ENCODE assay signal across 8 cellular contexts in the genomic region with DNA sequence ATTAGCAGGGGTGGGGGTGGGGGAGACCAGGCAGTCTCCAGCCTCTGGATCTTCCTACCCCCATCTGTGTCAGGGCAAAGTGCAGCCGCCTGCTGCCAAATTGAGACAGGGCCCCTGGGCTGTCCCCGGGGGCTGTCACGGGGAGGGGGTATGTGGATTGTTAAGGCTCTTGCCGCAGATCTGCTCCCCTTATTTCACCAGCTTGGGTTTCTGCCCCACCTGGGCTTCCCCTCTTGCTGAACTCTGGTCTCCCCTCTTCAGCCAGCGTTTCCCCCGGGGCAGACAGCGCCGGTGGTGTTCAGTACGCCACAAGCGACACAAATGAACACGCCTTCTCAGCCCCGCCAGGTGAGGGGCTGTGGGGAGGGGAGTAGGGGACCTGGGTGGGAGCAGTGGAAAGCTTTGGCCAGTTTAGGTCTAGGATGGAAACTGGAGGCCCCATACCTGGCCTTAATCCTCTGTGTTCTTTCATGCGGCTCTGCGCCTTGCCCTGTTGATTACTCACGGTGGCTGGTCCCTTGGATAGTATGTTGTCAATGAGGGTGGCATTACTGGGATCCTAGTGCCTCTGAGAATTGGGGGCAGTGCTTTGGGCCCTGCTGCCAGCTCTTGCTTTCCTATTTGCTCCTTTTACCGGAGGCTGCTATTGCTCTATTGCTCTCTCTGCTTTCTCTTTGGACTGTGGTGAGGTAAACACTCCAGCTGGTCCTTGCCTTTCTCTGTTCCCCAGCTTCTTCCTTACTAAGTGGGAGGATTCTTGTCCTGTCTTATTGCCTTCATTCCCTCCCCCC. TPM values are rescaled to one million over a fixed set of nuclear protein-coding genes. Genes with fewer than 3 reads are reported as not detected.
DNase-seq lines count a peak whose midpoint lies in the region; ATAC-seq, FAIRE-seq and TF ChIP-seq lines count a peak whose summit lies in the region.

No MANE protein-coding gene starts in this region.

- TF ChIP-seq POLR2A in adrenal gland (IDR thresholded peaks at IDR 0.05) (peak in 1 of 2 donors; percentile 25), transverse colon (IDR thresholded peaks at IDR 0.05) (no peak), GM18505 (IDR thresholded peaks at IDR 0.05; ENCODE audit: borderline replicate concordance, extremely low read depth, insufficient read depth, insufficient read length) (no peak)

- peak overlapping the region; percentile 68 to 95 (median 85) for H3K4me3 ChIP-seq in heart right ventricle
- H3K4me3 ChIP-seq in adrenal gland: peak overlapping the region in 3 of 4 donors; percentile 49 to 95 (median 56)
- peak overlapping the region; percentile 70 to 89 for H3K4me3 ChIP-seq in left lung
- peak overlapping the region; percentile 69 to 89 (median 74) for H3K4me3 ChIP-seq in transverse colon

- TF ChIP-seq CTCF in heart right ventricle (IDR thresholded peaks at IDR 0.05) (no peak), adrenal gland (IDR thresholded peaks at IDR 0.05) (no peak), left lung (IDR thresholded peaks at IDR 0.05) (no peak), transverse colon (IDR thresholded peaks at IDR 0.05) (no peak)

- 27 to 33% methylated on average over 16 of the region's 16 CpGs for WGBS in heart right ventricle, 2 donors
- WGBS in adrenal gland, 4 donors: 20 to 29% (median 21%) methylated on average over 4 to 16 of the region's 16 CpGs
- 26% methylated on average over 16 of the region's 16 CpGs; no CpG with 5 or more reads in 1 of the 2 donors for WGBS in transverse colon (ENCODE audit: low coverage in 1 of 2), 2 donors

- in situ Hi-C loops in transverse colon (cut with MboI; ENCODE audit: low pct_ligation_motif_present in 1 of 4, low pct_unique_long_range_greater_than_20kb in 1 of 4, low sequenced_read_pairs in 3 of 4): no loop called here

- H3K27ac ChIP-seq in heart right ventricle: peak overlapping the region; percentile 96 to 100 (median 98)
- peak overlapping the region; percentile 57 to 100 (median 96) for H3K27ac ChIP-seq in adrenal gland
- peak overlapping the region; percentile 91 to 92 for H3K27ac ChIP-seq in left lung
- H3K27ac ChIP-seq in transverse colon: peak overlapping the region; percentile 94 to 98 (median 96)

- H3K9me3 ChIP-seq in heart right ventricle (no peaks in the 10 kb centered on the region), adrenal gland (replicated peaks in 1 of 3) (no peaks in the 10 kb centered on the region), left lung (no peaks in the 10 kb centered on the region), transverse colon (no peaks in the 10 kb centered on the region)

- no peak for FAIRE-seq in urothelium cell line (lab: Jason Lieb, UNC)

- intact Hi-C loops in heart right ventricle (cut with DNase I) (loop anchor here in 5 of 10 donors (2.0 to 10.0 kb wide), 6 partner anchors 17 to 691 kb away; partner anchors contain the start of genes ABCF3 (in 1 of the 5), DVL3 (in 1 of the 5) and PSMD2 (in 1 of the 5)), Right ventricle myocardium inferior (cut with DNase I) (no loop called here), adrenal gland (cut with DNase I) (no loop called here), left lung (cut with DNase I) (no loop called here), transverse colon (cut with DNase I; ENCODE audit: low total_unique reads) (no loop called here)

- no peak for DNase-seq in heart right ventricle
- DNase-seq in Right ventricle myocardium inferior (ENCODE audit: missing footprints): no peak
- peak in 2 of 7 donors; percentile 47 to 59 for DNase-seq in adrenal gland
- no peak for DNase-seq in left lung
- no peak for DNase-seq in transverse colon
- no peak for DNase-seq in urothelium cell line (ENCODE audit: low spot score)

- ATAC-seq in heart right ventricle (no peak), Right ventricle myocardium inferior (no peak), left lung (no peak), HG03025 (IDR thresholded peaks at IDR 0.05; ENCODE audit: low FRiP score, unreplicated experiment) (no peak), GM18505 (IDR thresholded peaks at IDR 0.05; ENCODE audit: unreplicated experiment) (no peak)

- H3K27me3 ChIP-seq in heart right ventricle: no peaks in the 10 kb centered on the region
- no peaks in the 10 kb centered on the region for H3K27me3 ChIP-seq in adrenal gland
- H3K27me3 ChIP-seq in left lung: no peaks in the 10 kb centered on the region
- no peaks in the 10 kb centered on the region for H3K27me3 ChIP-seq in transverse colon

- TF ChIP-seq EP300 in transverse colon (IDR thresholded peaks at IDR 0.05; ENCODE audit: low read depth): no peak

- H3K4me1 ChIP-seq in heart right ventricle (peaks cover 26 to 62% (median 58%) of the 10 kb centered on the region in 9 donors), adrenal gland (replicated peaks in 1 of 2) (peaks cover 48 to 54% of the 10 kb centered on the region in 2 donors), left lung (peaks cover 36 to 62% of the 10 kb centered on the region in 2 donors), transverse colon (peaks cover 32 to 59% (median 49%) of the 10 kb centered on the region in 4 donors)

- H3K36me3 ChIP-seq in heart right ventricle (peaks cover 0 to 43% (median 26%) of the 10 kb centered on the region in 9 donors), adrenal gland (replicated peaks in 1 of 2) (peaks cover 0 to 34% of the 10 kb centered on the region in 2 donors), left lung (peaks cover 0 to 45% of the 10 kb centered on the region in 2 donors), transverse colon (peaks cover 0 to 13% (median 3%) of the 10 kb centered on the region in 4 donors)

RNA-seq across cellular contexts. Expression of gene EIF4G1, which starts 1.7 kb away (rescaled TPM):
- total RNA-seq in heart right ventricle (100 to 1,000 TPM; 203 to 316 (median 209) TPM), Right ventricle myocardium inferior (274 TPM), adrenal gland (100 to 1,000 TPM; 289 to 600 (median 369) TPM), left lung (100 to 1,000 TPM; 336 to 406 TPM), transverse colon (100 to 1,000 TPM; 135 to 453 (median 217) TPM)
- polyA plus RNA-seq in heart right ventricle (100 to 1,000 TPM; 142 to 277 TPM), adrenal gland (100 to 1,000 TPM; 248 to 411 (median 268) TPM)

RNA-seq across cellular contexts. Expression of gene PSMD2, which starts 17.0 kb away (rescaled TPM):
- total RNA-seq in heart right ventricle (100 to 1,000 TPM; 210 to 254 (median 231) TPM), Right ventricle myocardium inferior (228 TPM), adrenal gland (100 to 1,000 TPM; 190 to 387 (median 235) TPM), left lung (100 to 1,000 TPM; 195 to 263 TPM), transverse colon (100 to 1,000 TPM in 3 of 4 donors, 10 to 100 TPM in 1; 63.6 to 234 (median 195) TPM)
- polyA plus RNA-seq in heart right ventricle (100 to 1,000 TPM in 1 of 2 donors, 10 to 100 TPM in 1; 49.0 to 288 TPM), adrenal gland (100 to 1,000 TPM in 1 of 3 donors, 10 to 100 TPM in 2; 65.1 to 412 (median 73.8) TPM)

RNA-seq across cellular contexts. Expression of gene FAM131A, which starts 21.3 kb away (rescaled TPM):
- 10 to 100 TPM; 23.0 to 36.5 (median 26.7) TPM for total RNA-seq in heart right ventricle
- 10 to 100 TPM; 21.6 to 32.5 TPM for polyA plus RNA-seq in heart right ventricle
- 33.4 TPM for total RNA-seq in Right ventricle myocardium inferior
- 10 to 100 TPM; 16.4 to 42.4 (median 33.7) TPM for total RNA-seq in adrenal gland
- polyA plus RNA-seq in adrenal gland: 10 to 100 TPM; 13.3 to 43.0 (median 39.4) TPM
- 10 to 100 TPM; 14.7 to 19.2 TPM for total RNA-seq in left lung
- total RNA-seq in transverse colon: 10 to 100 TPM; 18.5 to 41.1 (median 28.8) TPM

RNA-seq across cellular contexts. Expression of gene ECE2, which starts 40.2 kb away (rescaled TPM):
- total RNA-seq in heart right ventricle (under 1 TPM in 2 of 10 donors, not detected in 8; 0.20 to 0.28 TPM), Right ventricle myocardium inferior (not detected), adrenal gland (1 to 10 TPM in 3 of 8 donors, under 1 TPM in 1, not detected in 4; 0.27 to 9.3 (median 5.8) TPM), left lung (not detected), transverse colon (not detected)
- polyA plus RNA-seq in heart right ventricle (not detected), adrenal gland (10 to 100 TPM in 1 of 3 donors, 1 to 10 TPM in 2; 3.0 to 15.2 (median 8.2) TPM)

RNA-seq across cellular contexts. Expression of gene CLCN2, which starts 45.3 kb away (rescaled TPM):
- total RNA-seq in heart right ventricle: 1 to 10 TPM; 1.3 to 3.0 (median 2.4) TPM
- polyA plus RNA-seq in heart right ventricle: 1 to 10 TPM; 1.6 to 8.4 TPM
- total RNA-seq in Right ventricle myocardium inferior: 2.9 TPM
- total RNA-seq in adrenal gland: 10 to 100 TPM in 5 of 8 donors, 1 to 10 TPM in 3; 7.5 to 24.4 (median 14.9) TPM
- 10 to 100 TPM; 11.4 to 27.8 (median 22.3) TPM for polyA plus RNA-seq in adrenal gland
- 1 to 10 TPM; 4.4 to 5.6 TPM for total RNA-seq in left lung
- 100 to 1,000 TPM in 1 of 4 donors, 10 to 100 TPM in 3; 13.7 to 246 (median 73.1) TPM for total RNA-seq in transverse colon
